ENCODE assay signal across 16 cellular contexts in genomic region chr17:5380491-5381135, GRCh38. TPM values are rescaled to one million over a fixed set of nuclear protein-coding genes. Genes with fewer than 3 reads are reported as not detected.
DNase-seq lines count a peak whose midpoint lies in the region; ATAC-seq, FAIRE-seq and TF ChIP-seq lines count a peak whose summit lies in the region.
"Had no signal": no experiment of that assay in that cellular context is flagged by ENCODE, and none has a peak within 500 bp of the region (broad histone marks: within the 10 kb centered on the region; RNA-seq: fewer than 3 reads in every experiment).

No MANE protein-coding gene starts in this region.

- DNase-seq in AG04450 (ENCODE audit: low read depth, low spot score) (no peak), GM03348 (ENCODE audit: low spot score) (peak; percentile 20), adipocyte (ENCODE audit: low read depth) (peak; percentile 39), memory B cell (ENCODE audit: low spot score in 2 of 2) (no peak), DMS53 treated with DMSO at 0.1 percent for 48 hours (lab: John Stamatoyannopoulos, UW; ENCODE audit: unreplicated experiment) (no peak), medulla oblongata (ENCODE audit: extremely low spot score) (no peak), GM19239 (ENCODE audit: insufficient read length, low spot score) (no peak), cerebellar cortex (ENCODE audit: low spot score) (no peak)
- DNase-seq: activated CD8-positive, alpha-beta memory T cell treated with anti-CD3 and anti-CD28 coated beads, Interleukin-2, amount 10 ng/mL, durations not matched to agents 7 days and 5 days; amniotic stem cell; dermis blood vessel endothelial cell; gastrocnemius medialis; NCI-H2029; stimulated activated CD4-positive, alpha-beta T cell treated with anti-CD3 and anti-CD28 coated beads, Interleukin-4, amount 100 ng/mL, for 4 hours; T1000 had no signal

- H3K4me3 ChIP-seq in AG04450 (ENCODE audit: low read depth, low read length) (no peak overlapping the region), adipocyte (ENCODE audit: low read length) (no peak overlapping the region)
- H3K4me3 ChIP-seq: gastrocnemius medialis had no signal

- no peak overlapping the region for H3K4me3 Mint-ChIP-seq in memory B cell
- H3K4me3 Mint-ChIP-seq: activated CD8-positive, alpha-beta memory T cell treated with anti-CD3 and anti-CD28 coated beads, Interleukin-2, amount 10 ng/mL, durations not matched to agents 7 days and 5 days had no signal

- peak overlapping the region; percentile 19 for H3K9ac ChIP-seq in adipocyte (ENCODE audit: low read length)

- H3K27ac Mint-ChIP-seq in memory B cell: peak overlapping the region; percentile 68

- H3K27me3 Mint-ChIP-seq in memory B cell: no peaks in the 10 kb centered on the region
- H3K27me3 Mint-ChIP-seq: activated CD8-positive, alpha-beta memory T cell treated with anti-CD3 and anti-CD28 coated beads, Interleukin-2, amount 10 ng/mL, durations not matched to agents 7 days and 5 days had no signal

- H3K27ac ChIP-seq in AG04450 (ENCODE audit: low read depth, low read length): peak overlapping the region; percentile 33

- CTCF ChIA-PET in AG04450 (lab: Charles Lee): interaction anchor here (1.1 kb wide), 1 partner anchor 59 kb away, joined by 3 read pairs; the partner anchor contains the start of gene C1QBP

- peaks cover 22% of the 10 kb centered on the region for H3K4me1 ChIP-seq in adipocyte (ENCODE audit: control insufficient read depth, insufficient read depth, low read length)
- H3K4me1 ChIP-seq: gastrocnemius medialis had no signal

- no peak for FAIRE-seq in GM19239 (lab: Jason Lieb, UNC)
- FAIRE-seq: GM18507 had no signal

- TF ChIP-seq CTCF in AG04450 (IDR thresholded peaks at IDR 0.05; ENCODE audit: low read depth, low read length): no peak

- H3K9me3 ChIP-seq in AG04450 (ENCODE audit: control insufficient read depth, insufficient read depth, low read length) (no peaks in the 10 kb centered on the region), adipocyte (ENCODE audit: control insufficient read depth, low read length) (no peaks in the 10 kb centered on the region)
- H3K9me3 ChIP-seq: gastrocnemius medialis had no signal

- H3K36me3 Mint-ChIP-seq in memory B cell: peaks cover 43% of the 10 kb centered on the region

- H3K27me3 ChIP-seq in AG04450 (ENCODE audit: control insufficient read depth, insufficient read depth, low read length) (no peaks in the 10 kb centered on the region), adipocyte (replicated peaks; ENCODE audit: control insufficient read depth, insufficient read depth, low read length) (no peaks in the 10 kb centered on the region)
- H3K27me3 ChIP-seq: gastrocnemius medialis had no signal

- H3K9me3 Mint-ChIP-seq in memory B cell: no peaks in the 10 kb centered on the region

- no peak for ATAC-seq in memory B cell (ENCODE audit: low read depth)
- ATAC-seq: activated CD8-positive, alpha-beta memory T cell treated with anti-CD3 and anti-CD28 coated beads, Interleukin-2, amount 10 ng/mL, durations not matched to agents 7 days and 5 days; gastrocnemius medialis had no signal

- H3K36me3 ChIP-seq in adipocyte (ENCODE audit: control insufficient read depth, insufficient read depth, low read length, severe bottlenecking): peaks cover 92% of the 10 kb centered on the region

- peaks cover 4% of the 10 kb centered on the region for H3K4me1 Mint-ChIP-seq in memory B cell
- H3K4me1 Mint-ChIP-seq: activated CD8-positive, alpha-beta memory T cell treated with anti-CD3 and anti-CD28 coated beads, Interleukin-2, amount 10 ng/mL, durations not matched to agents 7 days and 5 days had no signal

- POLR2A ChIA-PET in AG04450 (lab: Yijun Ruan, JAX): no interaction called here

RNA-seq across cellular contexts. Expression of gene NUP88, which starts 38.8 kb away (rescaled TPM):
- 67.9 and 74.7 TPM in 2 replicates for polyA plus RNA-seq in AG04450 (2011; rRNA removed)
- 57.1 and 71.6 TPM in 2 replicates for polyA minus RNA-seq in AG04450 (2011; rRNA and poly(A)+ RNA removed)

RNA-seq across cellular contexts. Expression of gene RPAIN, which starts 39.4 kb away (rescaled TPM):
- 33.0 and 37.5 TPM in 2 replicates for polyA plus RNA-seq in AG04450 (2011; rRNA removed)
- 19.2 and 21.8 TPM in 2 replicates for polyA minus RNA-seq in AG04450 (2011; rRNA and poly(A)+ RNA removed)

RNA-seq across cellular contexts. Expression of gene C1QBP, which starts 58.3 kb away (rescaled TPM):
- polyA plus RNA-seq in AG04450 (2011; rRNA removed): 133 and 175 TPM in 2 replicates
- 68.0 and 103 TPM in 2 replicates for polyA minus RNA-seq in AG04450 (2011; rRNA and poly(A)+ RNA removed)

Comparison
In these comparisons a context has a peak if more than half of its experiments do, and no peak if none do; other contexts are left out.
1. DNase-seq: peak in GM03348 (single experiment) and adipocyte (single experiment); none in AG04450 (single experiment), memory B cell (0 of 2), DMS53 treated with DMSO at 0.1 percent for 48 hours (single experiment), medulla oblongata (single experiment), GM19239 (single experiment) and cerebellar cortex (single experiment).